In genomic region chr7:70660154-70660818, GRCh38 we compare ENCODE assay signal across 16 cellular contexts.
DNase-seq lines count a peak whose midpoint lies in the region; ATAC-seq, FAIRE-seq and TF ChIP-seq lines count a peak whose summit lies in the region.
"Had no signal": no experiment of that assay in that cellular context is flagged by ENCODE, and none has a peak within 500 bp of the region (broad histone marks: within the 10 kb centered on the region; RNA-seq: fewer than 3 reads in every experiment).

No MANE protein-coding gene starts in this region.

- no peak overlapping the region for H3K4ac ChIP-seq in IMR-90 (ENCODE audit: low read depth, low read length)

- H2BK5ac ChIP-seq in IMR-90 (ENCODE audit: low read depth, low read length, poor library complexity, severe bottlenecking): no peak overlapping the region

- H3K79me1 ChIP-seq in IMR-90 (ENCODE audit: low read depth in 1 of 2, low read length in 2 of 2): no peaks in the 10 kb centered on the region

- H2AK5ac ChIP-seq in IMR-90 (ENCODE audit: low read depth, low read length): no peak overlapping the region

- H4K91ac ChIP-seq in IMR-90 (ENCODE audit: insufficient read depth, low read depth, low read length): no peak overlapping the region

- in situ Hi-C loops in IMR-90 (cut with MboI; ENCODE audit: low sequenced_read_pairs): no loop called here

- H3K9ac ChIP-seq in IMR-90 (ENCODE audit: low read depth, low read length): no peak overlapping the region
- no peak overlapping the region for H3K9ac ChIP-seq in kidney (ENCODE audit: low read length in 2 of 2)
- H3K9ac ChIP-seq: parathyroid adenoma had no signal

- H3K4me3 Mint-ChIP-seq in CD4-positive, alpha-beta T cell: no peak overlapping the region
- H3K4me3 Mint-ChIP-seq in activated T-cell treated with anti-CD3 and anti-CD28 coated beads, Interleukin-2, amount 50 U/mL, for 24 hours: no peak overlapping the region
- peak overlapping the region; percentile 71 for H3K4me3 Mint-ChIP-seq in natural killer cell
- H3K4me3 Mint-ChIP-seq: mesothelial cell of epicardium had no signal

- H4K5ac ChIP-seq in IMR-90 (ENCODE audit: low read depth, low read length): no peak overlapping the region

- H3K36me3 Mint-ChIP-seq in CD4-positive, alpha-beta T cell (ENCODE audit: low read depth): no peaks in the 10 kb centered on the region
- H3K36me3 Mint-ChIP-seq in activated T-cell treated with anti-CD3 and anti-CD28 coated beads, Interleukin-2, amount 50 U/mL, for 24 hours (ENCODE audit: low read depth): no peaks in the 10 kb centered on the region
- no peaks in the 10 kb centered on the region for H3K36me3 Mint-ChIP-seq in natural killer cell
- H3K36me3 Mint-ChIP-seq: mesothelial cell of epicardium had no signal

- H4K8ac ChIP-seq in IMR-90 (ENCODE audit: low read depth in 2 of 2, low read length in 2 of 2): no peak overlapping the region

- H3K27me3 Mint-ChIP-seq in CD4-positive, alpha-beta T cell: no peaks in the 10 kb centered on the region
- H3K27me3 Mint-ChIP-seq in activated T-cell treated with anti-CD3 and anti-CD28 coated beads, Interleukin-2, amount 50 U/mL, for 24 hours: no peaks in the 10 kb centered on the region
- H3K27me3 Mint-ChIP-seq in natural killer cell (ENCODE audit: low read depth in 2 of 2): no peaks in the 10 kb centered on the region

- CTCF ChIA-PET in CD4-positive, alpha-beta T cell (lab: Charles Lee): no interaction called here
- CTCF ChIA-PET in IMR-90 (lab: Yijun Ruan, JAX): no interaction called here

- TF ChIP-seq CTCF in CD4-positive, alpha-beta T cell (IDR thresholded peaks at IDR 0.05): no peak
- TF ChIP-seq CTCF in IMR-90 (conservative IDR thresholded peaks at IDR 0.05; ENCODE audit: low read depth, low read length) (no peak), natural killer cell (IDR thresholded peaks at IDR 0.05) (no peak), kidney (IDR thresholded peaks at IDR 0.05; ENCODE audit: borderline replicate concordance, extremely low read depth, insufficient read depth) (no peak)

- BruUV-seq in IMR-90 (replicated peaks; lab: Mats Ljungman, UMichigan): no TSS peak

- no peaks in the 10 kb centered on the region for H3K4me1 ChIP-seq in IMR-90 (ENCODE audit: control insufficient read depth, insufficient read depth, low read length)
- H3K4me1 ChIP-seq in kidney (ENCODE audit: control insufficient read depth in 1 of 2, insufficient read depth in 1 of 2, low read depth in 1 of 2, low read length in 2 of 2): no peaks in the 10 kb centered on the region
- H3K4me1 ChIP-seq: parathyroid adenoma, SJSA1, uterus had no signal

- H2AK9ac ChIP-seq in IMR-90 (replicated peaks; ENCODE audit: low read depth, low read length, poor library complexity): no peak overlapping the region

- no peak overlapping the region for H3K18ac ChIP-seq in IMR-90 (ENCODE audit: low read depth, low read length)

- ATAC-seq in CD4-positive, alpha-beta T cell (ENCODE audit: poor library complexity): peak; percentile 84
- ATAC-seq in IMR-90 (ENCODE audit: low read depth) (no peak), natural killer cell (peak; percentile 86 to 95 (median 92)), GM19328 (IDR thresholded peaks at IDR 0.05; ENCODE audit: unreplicated experiment) (no peak)
- ATAC-seq: GM12878 had no signal

- POLR2A ChIA-PET in CD4-positive, alpha-beta T cell (lab: Charles Lee): interaction anchor here (0.9 to 4.6 kb wide), 2 partner anchors 11 to 413 kb away, joined by 3 to 22 read pairs; no protein-coding TSS in a partner anchor
- POLR2A ChIA-PET in IMR-90 (lab: Charles Lee; ENCODE audit: unreplicated experiment): no interaction called here

- H4K20me1 ChIP-seq in IMR-90 (ENCODE audit: insufficient read depth, low read length): no peaks in the 10 kb centered on the region

- H2BK15ac ChIP-seq in IMR-90 (ENCODE audit: low read depth, low read length): no peak overlapping the region

- no peak overlapping the region for H3K23ac ChIP-seq in IMR-90 (ENCODE audit: low read depth, low read length)

- H3K9me3 Mint-ChIP-seq in CD4-positive, alpha-beta T cell: no peaks in the 10 kb centered on the region
- H3K9me3 Mint-ChIP-seq in activated T-cell treated with anti-CD3 and anti-CD28 coated beads, Interleukin-2, amount 50 U/mL, for 24 hours: no peaks in the 10 kb centered on the region
- H3K9me3 Mint-ChIP-seq in natural killer cell: no peaks in the 10 kb centered on the region
- H3K9me3 Mint-ChIP-seq: mesothelial cell of epicardium had no signal

- no peaks in the 10 kb centered on the region for H3K36me3 ChIP-seq in IMR-90 (ENCODE audit: control insufficient read depth, insufficient read depth, low read length)
- no peaks in the 10 kb centered on the region for H3K36me3 ChIP-seq in kidney (ENCODE audit: control insufficient read depth in 1 of 2, insufficient read depth in 2 of 2, low read length in 2 of 2)
- H3K36me3 ChIP-seq: SJSA1, uterus had no signal

- DNase-seq in CD4-positive, alpha-beta T cell: peak in 7 of 10 experiments; percentile 8 to 43 (median 19)
- DNase-seq in IMR-90 (no peak), natural killer cell (peak; percentile 77), hippocampal formation (lab: John Stamatoyannopoulos, UW) (no peak), kidney (no peak)
- peak; percentile 39 for DNase-seq in activated T-cell treated with anti-CD3 and anti-CD28 coated beads, Interleukin-2, amount 50 U/mL, for 24 hours
- DNase-seq: C1 segment of cervical spinal cord, NCI-H2081, uterus had no signal

- H3K27ac Mint-ChIP-seq in CD4-positive, alpha-beta T cell: peak overlapping the region; percentile 55
- H3K27ac Mint-ChIP-seq in activated T-cell treated with anti-CD3 and anti-CD28 coated beads, Interleukin-2, amount 50 U/mL, for 24 hours: no peak overlapping the region
- peak overlapping the region; percentile 81 to 89 for H3K27ac Mint-ChIP-seq in natural killer cell
- H3K27ac Mint-ChIP-seq: mesothelial cell of epicardium had no signal

- peaks cover 33% of the 10 kb centered on the region for H3K4me1 Mint-ChIP-seq in CD4-positive, alpha-beta T cell (ENCODE audit: low read depth)
- peaks cover 26% of the 10 kb centered on the region for H3K4me1 Mint-ChIP-seq in activated T-cell treated with anti-CD3 and anti-CD28 coated beads, Interleukin-2, amount 50 U/mL, for 24 hours (ENCODE audit: low read depth)
- peaks cover 37 to 47% of the 10 kb centered on the region in 2 donors for H3K4me1 Mint-ChIP-seq in natural killer cell

- peak overlapping the region; percentile 46 for H2AFZ ChIP-seq in IMR-90 (replicated peaks; ENCODE audit: low read length, poor library complexity)
- H2AFZ ChIP-seq: parathyroid adenoma had no signal

- no peak for TF ChIP-seq RAD21 in IMR-90 (IDR thresholded peaks at IDR 0.05; ENCODE audit: low read length)

- WGBS in IMR-90 (ENCODE audit: extremely low coverage in 2 of 2, insufficient read length in 1 of 2), 2 experiments: no CpG with 5 or more reads among the region's 10 CpGs

- no peak for TF ChIP-seq POLR2A in IMR-90 (IDR thresholded peaks at IDR 0.05; ENCODE audit: low read depth, low read length)

- H3K56ac ChIP-seq in IMR-90 (ENCODE audit: extremely low read depth, insufficient read depth, low read length): no peak overlapping the region

- intact Hi-C loops in CD4-positive, alpha-beta T cell (cut with DNase I, micrococcal nuclease): loop anchor here in 1 of 2 experiments (1.0 kb wide), 1 partner anchor 11 kb away; no protein-coding TSS in a partner anchor
- intact Hi-C loops in IMR-90 (cut with micrococcal nuclease): no loop called here
- intact Hi-C loops in natural killer cell (cut with micrococcal nuclease): loop anchor here (1.0 to 2.0 kb wide), 4 partner anchors 10 to 33 kb away; no protein-coding TSS in a partner anchor
- intact Hi-C loops in kidney (cut with DNase I): no loop called here

- no peak overlapping the region for H3K27ac ChIP-seq in CD4-positive, alpha-beta T cell (ENCODE audit: low read depth, low read length)
- H3K27ac ChIP-seq in IMR-90 (ENCODE audit: insufficient read depth, low read length): no peak overlapping the region
- no peak overlapping the region for H3K27ac ChIP-seq in kidney (ENCODE audit: low read depth in 2 of 2, low read length in 2 of 2)
- H3K27ac ChIP-seq: parathyroid adenoma, SJSA1, uterus had no signal

- H3K14ac ChIP-seq in IMR-90 (replicated peaks; ENCODE audit: low read depth, low read length): no peak overlapping the region

- no peak overlapping the region for H3K4me3 ChIP-seq in IMR-90 (ENCODE audit: insufficient read depth, low read depth, low read length)
- no peak overlapping the region for H3K4me3 ChIP-seq in kidney (ENCODE audit: low read length in 2 of 2)
- H3K4me3 ChIP-seq: GM12878, SJSA1, uterus had no signal

- no peak overlapping the region for H3K4me2 ChIP-seq in IMR-90 (ENCODE audit: low read depth, low read length)

- dilution Hi-C loops in IMR-90 (cut with HindIII; ENCODE audit: low sequenced_read_pairs, unreplicated experiment): no loop called here

- no peaks in the 10 kb centered on the region for H3K27me3 ChIP-seq in CD4-positive, alpha-beta T cell (ENCODE audit: control insufficient read depth, insufficient read depth, low read length)
- H3K27me3 ChIP-seq in IMR-90 (ENCODE audit: control insufficient read depth, insufficient read depth, low read length): peaks cover 1% of the 10 kb centered on the region; the same call in 1 of the 2 replicates
- H3K27me3 ChIP-seq: SJSA1, uterus had no signal

- H3K9me3 ChIP-seq in CD4-positive, alpha-beta T cell (ENCODE audit: control insufficient read depth, low read length): no peaks in the 10 kb centered on the region
- H3K9me3 ChIP-seq in IMR-90 (ENCODE audit: control insufficient read depth, insufficient read depth, low read length) (no peaks in the 10 kb centered on the region), kidney (ENCODE audit: control insufficient read depth in 1 of 2, low read length in 2 of 2) (no peaks in the 10 kb centered on the region)
- H3K9me3 ChIP-seq: uterus had no signal

- H2BK120ac ChIP-seq in IMR-90 (ENCODE audit: low read depth, low read length): no peak overlapping the region

- no peak overlapping the region for H2BK20ac ChIP-seq in IMR-90 (ENCODE audit: low read depth, low read length)

- no peak for FAIRE-seq in kidney (lab: Jason Lieb, UNC)
- FAIRE-seq: endometrium, GM12878, islet of Langerhans had no signal

- no peaks in the 10 kb centered on the region for H3K9me1 ChIP-seq in IMR-90 (ENCODE audit: insufficient read depth, low read length)

TF ChIP-seq in IMR-90, 13 proteins besides CTCF, POLR2A, EP300 and RAD21:
- TF ChIP-seq ELK1 (IDR thresholded peaks at IDR 0.05; ENCODE audit: borderline replicate concordance, low read depth, low read length) (no peak), MAFK (IDR thresholded peaks at IDR 0.05; ENCODE audit: low read depth, low read length) (no peak), MXI1 (IDR thresholded peaks at IDR 0.05; ENCODE audit: borderline replicate concordance, low read depth, low read length) (no peak)

Comparison
In these comparisons a context has a peak if more than half of its experiments do, and no peak if none do; other contexts are left out.
1. ATAC-seq: peak in CD4-positive, alpha-beta T cell (single experiment) and natural killer cell (3 of 3); none in IMR-90 (single experiment) and GM19328 (single experiment).
2. DNase-seq: peak in CD4-positive, alpha-beta T cell (7 of 10), activated T-cell treated with anti-CD3 and anti-CD28 coated beads, Interleukin-2, amount 50 U/mL, for 24 hours (single experiment) and natural killer cell (single experiment); none in IMR-90 (single experiment), hippocampal formation (0 of 2) and kidney (single experiment).